Comparison of ENCODE assay signal across 12 cellular contexts in genomic region chr5:72557576-72558336, GRCh38. TPM values are rescaled to one million over a fixed set of nuclear protein-coding genes. Genes with fewer than 3 reads are reported as not detected.
DNase-seq lines count a peak whose midpoint lies in the region; ATAC-seq and TF ChIP-seq lines count a peak whose summit lies in the region.
"Had no signal": no experiment of that assay in that cellular context is flagged by ENCODE, and none has a peak within 500 bp of the region (broad histone marks: within the 10 kb centered on the region; RNA-seq: fewer than 3 reads in every experiment).

No MANE protein-coding gene starts in this region.

- peaks cover 13% of the 10 kb centered on the region for H3K4me1 Mint-ChIP-seq in activated naive CD4-positive, alpha-beta T cell treated with anti-CD3 and anti-CD28 coated beads, Interleukin-2, amount 50 U/mL, for 24 hours
- H3K4me1 Mint-ChIP-seq in activated naive CD4-positive, alpha-beta T cell treated with anti-CD3 and anti-CD28 coated beads, Interleukin-2, amount 10 ng/mL, durations not matched to agents 7 days and 5 days: peaks cover 11% of the 10 kb centered on the region
- H3K4me1 Mint-ChIP-seq in effector memory CD8-positive, alpha-beta T cell (ENCODE audit: low read depth in 2 of 2): peaks cover 10 to 12% of the 10 kb centered on the region in 2 donors
- peaks cover 13 to 16% of the 10 kb centered on the region in 2 donors for H3K4me1 Mint-ChIP-seq in natural killer cell
- peaks cover 21% of the 10 kb centered on the region for H3K4me1 Mint-ChIP-seq in type B pancreatic cell (ENCODE audit: unreplicated experiment)

- no peaks in the 10 kb centered on the region for H3K9me3 Mint-ChIP-seq in activated naive CD4-positive, alpha-beta T cell treated with anti-CD3 and anti-CD28 coated beads, Interleukin-2, amount 50 U/mL, for 24 hours
- H3K9me3 Mint-ChIP-seq in activated naive CD4-positive, alpha-beta T cell treated with anti-CD3 and anti-CD28 coated beads, Interleukin-2, amount 10 ng/mL, durations not matched to agents 7 days and 5 days: no peaks in the 10 kb centered on the region
- H3K9me3 Mint-ChIP-seq in effector memory CD8-positive, alpha-beta T cell: no peaks in the 10 kb centered on the region
- no peaks in the 10 kb centered on the region for H3K9me3 Mint-ChIP-seq in natural killer cell
- H3K9me3 Mint-ChIP-seq in type B pancreatic cell: no peaks in the 10 kb centered on the region
- H3K9me3 Mint-ChIP-seq: activated naive CD4-positive, alpha-beta T cell treated with anti-CD3 and anti-CD28 coated beads, Interleukin-2, amount 50 U/mL, for 72 hours; H9 had no signal

- ATAC-seq in effector memory CD8-positive, alpha-beta T cell (replicated peaks): no peak
- no peak for ATAC-seq in natural killer cell
- ATAC-seq in HG02588 (IDR thresholded peaks at IDR 0.05; ENCODE audit: unreplicated experiment): no peak
- ATAC-seq in HG03460 (IDR thresholded peaks at IDR 0.05; ENCODE audit: unreplicated experiment): no peak

- H3K4me3 Mint-ChIP-seq in activated naive CD4-positive, alpha-beta T cell treated with anti-CD3 and anti-CD28 coated beads, Interleukin-2, amount 50 U/mL, for 24 hours: peak overlapping the region; percentile 71
- no peak overlapping the region for H3K4me3 Mint-ChIP-seq in activated naive CD4-positive, alpha-beta T cell treated with anti-CD3 and anti-CD28 coated beads, Interleukin-2, amount 10 ng/mL, durations not matched to agents 7 days and 5 days
- H3K4me3 Mint-ChIP-seq in effector memory CD8-positive, alpha-beta T cell: peak overlapping the region; percentile 61
- H3K4me3 Mint-ChIP-seq in natural killer cell (peak overlapping the region; percentile 83), type B pancreatic cell (peak overlapping the region; percentile 78)

- H3K36me3 Mint-ChIP-seq in activated naive CD4-positive, alpha-beta T cell treated with anti-CD3 and anti-CD28 coated beads, Interleukin-2, amount 50 U/mL, for 24 hours: no peaks in the 10 kb centered on the region
- H3K36me3 Mint-ChIP-seq in activated naive CD4-positive, alpha-beta T cell treated with anti-CD3 and anti-CD28 coated beads, Interleukin-2, amount 10 ng/mL, durations not matched to agents 7 days and 5 days: no peaks in the 10 kb centered on the region
- no peaks in the 10 kb centered on the region for H3K36me3 Mint-ChIP-seq in effector memory CD8-positive, alpha-beta T cell (ENCODE audit: insufficient read depth)
- H3K36me3 Mint-ChIP-seq in natural killer cell: no peaks in the 10 kb centered on the region
- no peaks in the 10 kb centered on the region for H3K36me3 Mint-ChIP-seq in type B pancreatic cell
- H3K36me3 Mint-ChIP-seq: activated naive CD4-positive, alpha-beta T cell treated with anti-CD3 and anti-CD28 coated beads, Interleukin-2, amount 50 U/mL, for 72 hours had no signal

- H3K27me3 Mint-ChIP-seq in activated naive CD4-positive, alpha-beta T cell treated with anti-CD3 and anti-CD28 coated beads, Interleukin-2, amount 50 U/mL, for 24 hours: peaks cover 32% of the 10 kb centered on the region
- H3K27me3 Mint-ChIP-seq in activated naive CD4-positive, alpha-beta T cell treated with anti-CD3 and anti-CD28 coated beads, Interleukin-2, amount 10 ng/mL, durations not matched to agents 7 days and 5 days: peaks cover 15% of the 10 kb centered on the region
- H3K27me3 Mint-ChIP-seq in effector memory CD8-positive, alpha-beta T cell: peaks cover 56 to 87% of the 10 kb centered on the region in 2 donors
- H3K27me3 Mint-ChIP-seq in natural killer cell (ENCODE audit: low read depth in 2 of 2) (peaks cover 20 to 41% of the 10 kb centered on the region in 2 donors), type B pancreatic cell (no peaks in the 10 kb centered on the region)

- DNase-seq in activated naive CD4-positive, alpha-beta T cell treated with anti-CD3 and anti-CD28 coated beads, Interleukin-2, amount 10 ng/mL, durations not matched to agents 7 days and 5 days: no peak
- DNase-seq in effector memory CD8-positive, alpha-beta T cell: no peak
- DNase-seq in natural killer cell (no peak), type B pancreatic cell (ENCODE audit: extremely low spot score, unreplicated experiment) (no peak), NOMO-1 treated with dmso at 0.1 percent for 144 hours (lab: John Stamatoyannopoulos, UW; ENCODE audit: unreplicated experiment) (no peak)
- DNase-seq: ACHN, GDM1 had no signal

- CTCF ChIA-PET in activated naive CD4-positive, alpha-beta T cell treated with anti-CD3 and anti-CD28 coated beads, Interleukin-2, amount 10 ng/mL, durations not matched to agents 7 days and 5 days (lab: Charles Lee): interaction anchor here (2.2 kb wide), 1 partner anchor 191 kb away, joined by 5 read pairs; no protein-coding TSS in a partner anchor

- no peak for TF ChIP-seq CTCF in natural killer cell (IDR thresholded peaks at IDR 0.05)
- TF ChIP-seq CTCF in type B pancreatic cell (conservative IDR thresholded peaks at IDR 0.05): no peak

- H3K27ac Mint-ChIP-seq in activated naive CD4-positive, alpha-beta T cell treated with anti-CD3 and anti-CD28 coated beads, Interleukin-2, amount 50 U/mL, for 24 hours: no peak overlapping the region
- no peak overlapping the region for H3K27ac Mint-ChIP-seq in activated naive CD4-positive, alpha-beta T cell treated with anti-CD3 and anti-CD28 coated beads, Interleukin-2, amount 10 ng/mL, durations not matched to agents 7 days and 5 days
- no peak overlapping the region for H3K27ac Mint-ChIP-seq in effector memory CD8-positive, alpha-beta T cell
- H3K27ac Mint-ChIP-seq in natural killer cell: peak overlapping the region in 1 of 2 donors; percentile 16
- peak overlapping the region; percentile 50 for H3K27ac Mint-ChIP-seq in type B pancreatic cell

- intact Hi-C loops in natural killer cell (cut with micrococcal nuclease): no loop called here

RNA-seq across cellular contexts. Expression of gene ZNF366, which starts 50.5 kb away (rescaled TPM):
- under 1 TPM in 1 of 3 donors, not detected in 2; 0.54 TPM for total RNA-seq in natural killer cell
- not detected in 2 replicates for total RNA-seq in type B pancreatic cell (ENCODE audit: low replicate concordance)
- total RNA-seq: activated naive CD4-positive, alpha-beta T cell treated with anti-CD3 and anti-CD28 coated beads, Interleukin-2, amount 50 U/mL, for 72 hours; H9 had no signal
